Comparison of ENCODE assay signal across 8 cellular contexts in the genomic region with DNA sequence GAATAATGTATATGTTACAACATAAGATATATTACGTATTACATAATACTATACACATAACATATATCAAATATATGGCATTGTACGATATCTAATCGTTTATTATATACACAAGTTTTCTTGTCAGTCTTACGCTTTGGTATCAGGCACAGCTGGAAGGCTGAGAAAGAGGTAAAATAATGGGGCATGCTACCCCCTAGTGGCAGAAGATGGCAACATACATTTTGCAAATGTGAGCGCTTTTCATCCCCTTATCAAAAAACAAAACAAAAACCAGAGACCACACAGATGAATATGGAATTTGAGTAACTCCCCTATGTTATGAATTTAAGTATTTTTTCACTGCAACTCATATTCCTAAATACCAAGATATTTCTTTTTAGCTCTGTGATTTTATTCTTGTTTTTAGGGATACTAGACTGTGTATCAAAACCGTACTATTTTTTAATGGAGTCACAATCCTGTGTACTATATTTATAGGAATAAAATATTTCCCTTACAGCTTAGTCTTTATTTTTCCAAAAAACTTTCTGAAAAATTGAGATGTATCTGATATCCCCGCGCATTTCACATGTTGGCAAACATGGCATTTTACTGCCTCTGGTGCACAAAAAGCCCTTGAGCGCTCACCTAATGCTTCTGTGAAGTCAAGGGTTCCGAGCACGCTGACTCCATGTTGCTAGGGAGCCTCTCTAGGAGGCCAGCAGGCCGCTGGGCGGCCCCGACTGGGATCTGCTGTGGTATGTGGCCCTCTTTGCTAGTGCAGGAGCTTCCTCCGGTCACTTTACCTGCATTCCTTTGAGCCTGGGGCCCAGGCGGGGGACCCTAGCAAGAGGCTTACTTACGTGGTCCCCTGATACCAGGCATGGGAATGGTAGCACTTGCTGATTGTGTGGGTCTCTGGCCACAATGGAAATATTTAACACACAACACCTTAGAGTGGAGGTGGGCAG.
DNase-seq lines count a peak whose midpoint lies in the region; ATAC-seq, FAIRE-seq and TF ChIP-seq lines count a peak whose summit lies in the region.

No MANE protein-coding gene starts in this region.

- H3K9me3 ChIP-seq in BLaER1: peaks cover 11% of the 10 kb centered on the region
- H3K9me3 ChIP-seq in Panc1 (ENCODE audit: control insufficient read depth, insufficient read depth, low read depth, low read length): no peaks in the 10 kb centered on the region
- H3K9me3 ChIP-seq in GM12878 (replicated peaks; ENCODE audit: control insufficient read depth, insufficient read depth, low read length): no peaks in the 10 kb centered on the region; the same call in 2 of the 3 replicates

- TF ChIP-seq RAD21 in GM12878 (IDR thresholded peaks at IDR 0.05; ENCODE audit: insufficient read depth, low read depth, low read length): peak; percentile 69

- H3K4me1 ChIP-seq in BLaER1 (peaks cover 61% of the 10 kb centered on the region), Panc1 (ENCODE audit: control insufficient read depth, insufficient read depth, low read length) (peaks cover 21% of the 10 kb centered on the region), GM12878 (ENCODE audit: control insufficient read depth, insufficient read depth, low read length) (peaks cover under 1% of the 10 kb centered on the region; the same call in 1 of the 2 replicates)

- H4K20me1 ChIP-seq in BLaER1 (no peaks in the 10 kb centered on the region), GM12878 (ENCODE audit: control insufficient read depth, insufficient read depth) (no peaks in the 10 kb centered on the region)

- DNase-seq in GM18507 (ENCODE audit: extremely low spot score, insufficient read length, low read depth) (peak; percentile 36), HS-5 (ENCODE audit: low read depth) (peak; percentile 60), Panc1 (ENCODE audit: low read depth, low spot score) (no peak), GM12878 (ENCODE audit: low read depth, low spot score) (peak; percentile 23), iPS-NIHi11 (ENCODE audit: low spot score) (peak; percentile 54), HPDE6-E6E7 (ENCODE audit: extremely low spot score) (no peak)
- peak; percentile 35 for DNase-seq in stimulated activated CD4-positive, alpha-beta T cell treated with anti-CD3 and anti-CD28 coated beads, Interleukin-1b, Interleukin-23, amount 100 ng/mL, for 48 hours

- H3K4me3 ChIP-seq in BLaER1 (no peak overlapping the region), Panc1 (ENCODE audit: low read depth in 2 of 2, low read length in 2 of 2) (no peak overlapping the region), GM12878 (no peak overlapping the region)

- 27% methylated on average over 17 of the region's 17 CpGs for WGBS in GM12878 (ENCODE audit: insufficient coverage, insufficient replicate concordance, low lambda C conversion rate, missing lambda C conversion rate)

- in situ Hi-C loops in Panc1 (cut with HindIII; ENCODE audit: low pct_unique_long_range_greater_than_20kb, low sequenced_read_pairs) (no loop called here), GM12878 (cut with MboI) (loop anchor here (5.0 kb wide), 1 partner anchor 148 kb away; a partner anchor contains a TSS)

- H3K4me2 ChIP-seq in BLaER1 (peak overlapping the region; percentile 64; the same call in 1 of the 2 replicates), GM12878 (ENCODE audit: control insufficient read depth, insufficient read depth) (no peak overlapping the region)

- H3K36me3 ChIP-seq in BLaER1 (no peaks in the 10 kb centered on the region), Panc1 (ENCODE audit: control insufficient read depth, insufficient read depth, low read length) (peaks cover 5% of the 10 kb centered on the region; the same call in 1 of the 2 replicates), GM12878 (ENCODE audit: control insufficient read depth in 2 of 2, insufficient read depth in 2 of 2, low read length in 1 of 2) (no peaks in the 10 kb centered on the region)

- RAD21 ChIA-PET in GM12878 (lab: Charles Lee; ENCODE audit: unreplicated experiment): interaction anchor here (1.0 to 2.9 kb wide), 8 partner anchors 9 to 191 kb away, joined by 3 to 20 read pairs (median 4); a partner anchor contains a TSS

- BruUV-seq in Panc1 (replicated peaks; lab: Mats Ljungman, UMichigan) (no TSS peak), GM12878 (replicated peaks; lab: Mats Ljungman, UMichigan) (no TSS peak)

- TF ChIP-seq POLR2A in GM12878 (IDR thresholded peaks at IDR 0.05; ENCODE audit: low read depth, low read length): no peak

- FAIRE-seq in GM18507 (lab: Jason Lieb, UNC): peak; percentile 91
- FAIRE-seq in GM12878 (lab: Jason Lieb, UNC): peak; percentile 52

- SMC1A ChIA-PET in GM12878 (lab: Charles Lee; ENCODE audit: uncharacterized antibody, unreplicated experiment): interaction anchor here (0.7 to 2.9 kb wide), 10 partner anchors 9 to 161 kb away, joined by 3 to 12 read pairs (median 4); a partner anchor contains a TSS

- POLR2A ChIA-PET in Panc1 (lab: Charles Lee) (interaction anchor here (0.7 kb wide), 1 partner anchor 130 kb away, joined by 3 read pairs; no protein-coding TSS in a partner anchor), GM12878 (lab: Charles Lee) (interaction anchor here (0.9 to 1.1 kb wide), 2 partner anchors 10 to 147 kb away, joined by 3 read pairs; a partner anchor contains a TSS)

- H3K9ac ChIP-seq in BLaER1 (no peak overlapping the region), GM12878 (ENCODE audit: control insufficient read depth, insufficient read depth, low read length) (no peak overlapping the region)

- no peak for TF ChIP-seq EP300 in GM12878 (IDR thresholded peaks at IDR 0.05; ENCODE audit: borderline replicate concordance in 1 of 2, control insufficient read depth in 1 of 2, low read depth in 2 of 2, low read length in 2 of 2)

- H3K27ac ChIP-seq in BLaER1 (0 out of 2 replicates have a peak overlapping the region, but pooled peaks have one; percentile 24), Panc1 (ENCODE audit: low read length) (no peak overlapping the region), GM12878 (ENCODE audit: control insufficient read depth, insufficient read depth) (no peak overlapping the region)

- CTCF ChIA-PET in Panc1 (lab: Charles Lee): interaction anchor here (1.3 to 1.4 kb wide), 2 partner anchors 129 to 149 kb away, joined by 4 to 6 read pairs; no protein-coding TSS in a partner anchor
- CTCF ChIA-PET in GM12878 (lab: Yijun Ruan, JAX): interaction anchor here (0.6 to 5.5 kb wide), 21 partner anchors 10 to 1756 kb away, joined by 3 to 63 read pairs (median 5); a partner anchor contains a TSS

- intact Hi-C loops in Panc1 (cut with micrococcal nuclease; ENCODE audit: unreplicated experiment): loop anchor here (1.0 to 2.0 kb wide), 2 partner anchors 48 to 147 kb away; a partner anchor contains a TSS
- intact Hi-C loops in GM12878 (cut with micrococcal nuclease; ENCODE audit: unreplicated experiment): loop anchor here (1.0 to 5.0 kb wide), 3 partner anchors 48 to 288 kb away; no protein-coding TSS in a partner anchor

- no peak overlapping the region for H2AFZ ChIP-seq in GM12878 (ENCODE audit: control insufficient read depth, low read depth, low read length)

- H3K27me3 ChIP-seq in BLaER1 (no peaks in the 10 kb centered on the region), Panc1 (ENCODE audit: control insufficient read depth, insufficient read depth, low read length) (no peaks in the 10 kb centered on the region; the same call in none of the 2 replicates), GM12878 (replicated peaks in 1 of 2; ENCODE audit: control insufficient read depth in 2 of 2, insufficient read depth in 2 of 2, low read length in 1 of 2) (peaks cover 0 to 2% of the 10 kb centered on the region in 2 experiments; a peak in 1 of 4 replicates)

- ATAC-seq in Panc1: peak; percentile 40; the same call in 1 of the 2 replicates
- ATAC-seq in GM12878: peak; percentile 62

- no peaks in the 10 kb centered on the region for H3K79me2 ChIP-seq in GM12878 (ENCODE audit: control insufficient read depth, insufficient read depth, low read length)

- TF ChIP-seq CTCF in Panc1 (IDR thresholded peaks at IDR 0.05) (peak; percentile 78; the same call in 1 of the 2 replicates), GM12878 (IDR thresholded peaks at IDR 0.05 in 2 of 3, conservative IDR thresholded peaks at IDR 0.05 in 1 of 3; ENCODE audit: control insufficient read depth in 2 of 3, extremely low read depth in 1 of 3, insufficient read depth in 1 of 3, low read depth in 3 of 3, low read length in 3 of 3) (peak; percentile 63 to 77 (median 66))

TF ChIP-seq in GM12878, 131 proteins besides CTCF, POLR2A, EP300 and RAD21:
- peak; percentile 35; the same call in 1 of the 2 replicates for TF ChIP-seq SMC3 (IDR thresholded peaks at IDR 0.05; ENCODE audit: borderline replicate concordance, low read length)
- TF ChIP-seq, protein P1, sequence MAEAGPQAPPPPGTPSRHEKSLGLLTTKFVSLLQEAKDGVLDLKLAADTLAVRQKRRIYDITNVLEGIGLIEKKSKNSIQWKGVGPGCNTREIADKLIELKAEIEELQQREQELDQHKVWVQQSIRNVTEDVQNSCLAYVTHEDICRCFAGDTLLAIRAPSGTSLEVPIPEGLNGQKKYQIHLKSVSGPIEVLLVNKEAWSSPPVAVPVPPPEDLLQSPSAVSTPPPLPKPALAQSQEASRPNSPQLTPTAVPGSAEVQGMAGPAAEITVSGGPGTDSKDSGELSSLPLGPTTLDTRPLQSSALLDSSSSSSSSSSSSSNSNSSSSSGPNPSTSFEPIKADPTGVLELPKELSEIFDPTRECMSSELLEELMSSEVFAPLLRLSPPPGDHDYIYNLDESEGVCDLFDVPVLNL (IDR thresholded peaks at IDR 0.05; ENCODE audit: low read depth, low read length): no peak

Comparison
In these comparisons a context has a peak if more than half of its experiments do, and no peak if none do; other contexts are left out.
1. DNase-seq: peak in GM18507 (single experiment), HS-5 (single experiment), GM12878 (single experiment), iPS-NIHi11 (single experiment) and stimulated activated CD4-positive, alpha-beta T cell treated with anti-CD3 and anti-CD28 coated beads, Interleukin-1b, Interleukin-23, amount 100 ng/mL, for 48 hours (single experiment); none in Panc1 (single experiment) and HPDE6-E6E7 (single experiment).